ENCODE assay signal across 11 cellular contexts in the genomic region with DNA sequence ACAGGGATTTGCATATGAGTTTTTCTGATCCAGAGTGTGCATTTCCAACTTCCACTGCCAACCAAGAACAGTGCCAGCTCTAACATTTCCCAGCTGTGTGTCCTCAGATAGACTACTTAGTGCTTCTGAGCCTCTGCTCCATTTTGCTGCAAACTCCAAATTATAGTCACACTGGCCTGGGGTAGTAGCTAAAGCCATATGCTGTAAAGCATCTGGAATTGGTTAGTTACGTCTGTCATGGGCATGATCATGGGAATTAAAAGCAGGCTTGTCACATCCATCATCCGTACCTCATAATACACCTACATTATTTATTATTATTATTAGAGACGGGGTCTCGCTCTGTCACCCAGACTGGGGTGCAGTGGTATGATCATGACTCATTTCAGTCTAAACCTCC. TPM values are rescaled to one million over a fixed set of nuclear protein-coding genes. Genes with fewer than 3 reads are reported as not detected.
"Had no signal": no experiment of that assay in that cellular context is flagged by ENCODE, and none has a peak within 500 bp of the region (broad histone marks: within the 10 kb centered on the region; RNA-seq: fewer than 3 reads in every experiment).

No MANE protein-coding gene starts in this region.

- H3K9me3 ChIP-seq: HAP-1 had no signal

- H3K4me1 ChIP-seq: HAP-1 had no signal

- H3K4me3 Mint-ChIP-seq: HFFc6, IgD-negative memory B cell had no signal

- H3K27ac ChIP-seq: GM23248, HL-60 had no signal

- H3K36me3 ChIP-seq: HAP-1 had no signal

- DNase-seq: GM23248, GOT3, H7, HFFc6 had no signal

- H3K27ac Mint-ChIP-seq: HFFc6, IgD-negative memory B cell had no signal

- ATAC-seq: HCT116, HepG2 had no signal

- H3K36me3 Mint-ChIP-seq: IgD-negative memory B cell had no signal

- H3K9me3 Mint-ChIP-seq: HFFc6 had no signal

- H3K4me3 ChIP-seq: GM23248, HAP-1 had no signal

RNA-seq across cellular contexts. Expression of gene ELAVL3, which starts 7.1 kb away (rescaled TPM):
- total RNA-seq: GM23248, H4, HepG2, HFFc6, HT1080 had no signal

RNA-seq across cellular contexts. Expression of gene RGL3, which starts 54.6 kb away (rescaled TPM):
- total RNA-seq: H4, HT1080 had no signal
